1 cellular context compared by ENCODE assay signal in the genomic region with DNA sequence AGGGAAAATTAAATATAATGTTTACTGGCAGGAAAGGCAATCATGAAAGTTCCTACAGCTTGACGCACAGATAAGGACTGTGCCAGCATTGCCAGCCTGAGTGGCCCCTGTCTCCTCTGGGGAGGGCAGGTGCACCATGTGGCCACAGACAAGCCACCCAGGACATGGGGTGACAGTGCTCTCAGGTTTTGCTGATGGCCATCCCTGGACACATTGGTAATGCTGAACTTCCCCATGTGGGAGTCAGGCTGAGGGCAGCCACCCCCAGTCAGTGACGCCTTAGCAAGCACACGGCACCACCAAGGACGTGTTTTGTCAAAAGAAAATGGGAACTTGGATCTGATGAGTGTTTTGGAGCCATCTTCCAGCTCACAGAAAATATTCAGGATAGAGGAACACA.
TF ChIP-seq lines count a peak whose summit lies in the region.

No MANE protein-coding gene starts in this region.

TF ChIP-seq in H1, 55 proteins besides CTCF, POLR2A, EP300 and RAD21:
- TF ChIP-seq GTF2F1 (IDR thresholded peaks at IDR 0.05; ENCODE audit: borderline replicate concordance, low read depth, low read length) (no peak), CHD2 (IDR thresholded peaks at IDR 0.05; ENCODE audit: low read length) (no peak), HDAC6 (IDR thresholded peaks at IDR 0.05; ENCODE audit: low read depth, low read length) (no peak), EZH2 (IDR thresholded peaks at IDR 0.05; ENCODE audit: low read depth, low read length, severe bottlenecking) (no peak), NRF1 (IDR thresholded peaks at IDR 0.05; ENCODE audit: low read depth, low read length) (no peak), BRCA1 (IDR thresholded peaks at IDR 0.05; ENCODE audit: low read depth, low read length) (no peak), EGR1 (IDR thresholded peaks at IDR 0.05; ENCODE audit: borderline replicate concordance, low read depth, low read length) (no peak), SP1 (IDR thresholded peaks at IDR 0.05; ENCODE audit: low read depth, low read length) (no peak), KDM1A (IDR thresholded peaks at IDR 0.05; ENCODE audit: borderline replicate concordance, low read length) (no peak), SIN3A (conservative IDR thresholded peaks at IDR 0.05 in 1 of 2, IDR thresholded peaks at IDR 0.05 in 1 of 2; ENCODE audit: low read depth in 1 of 2, low read length in 2 of 2) (no peak), CTBP2 (IDR thresholded peaks at IDR 0.05; ENCODE audit: borderline replicate concordance, insufficient read depth, insufficient read length, low read length) (no peak)
- TF ChIP-seq, protein P1, sequence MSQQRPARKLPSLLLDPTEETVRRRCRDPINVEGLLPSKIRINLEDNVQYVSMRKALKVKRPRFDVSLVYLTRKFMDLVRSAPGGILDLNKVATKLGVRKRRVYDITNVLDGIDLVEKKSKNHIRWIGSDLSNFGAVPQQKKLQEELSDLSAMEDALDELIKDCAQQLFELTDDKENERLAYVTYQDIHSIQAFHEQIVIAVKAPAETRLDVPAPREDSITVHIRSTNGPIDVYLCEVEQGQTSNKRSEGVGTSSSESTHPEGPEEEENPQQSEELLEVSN (IDR thresholded peaks at IDR 0.05): no peak
- TF ChIP-seq, protein P2, sequence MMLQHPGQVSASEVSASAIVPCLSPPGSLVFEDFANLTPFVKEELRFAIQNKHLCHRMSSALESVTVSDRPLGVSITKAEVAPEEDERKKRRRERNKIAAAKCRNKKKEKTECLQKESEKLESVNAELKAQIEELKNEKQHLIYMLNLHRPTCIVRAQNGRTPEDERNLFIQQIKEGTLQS (IDR thresholded peaks at IDR 0.05; ENCODE audit: insufficient read depth, low read depth, low read length): no peak
- TF ChIP-seq, protein P3, sequence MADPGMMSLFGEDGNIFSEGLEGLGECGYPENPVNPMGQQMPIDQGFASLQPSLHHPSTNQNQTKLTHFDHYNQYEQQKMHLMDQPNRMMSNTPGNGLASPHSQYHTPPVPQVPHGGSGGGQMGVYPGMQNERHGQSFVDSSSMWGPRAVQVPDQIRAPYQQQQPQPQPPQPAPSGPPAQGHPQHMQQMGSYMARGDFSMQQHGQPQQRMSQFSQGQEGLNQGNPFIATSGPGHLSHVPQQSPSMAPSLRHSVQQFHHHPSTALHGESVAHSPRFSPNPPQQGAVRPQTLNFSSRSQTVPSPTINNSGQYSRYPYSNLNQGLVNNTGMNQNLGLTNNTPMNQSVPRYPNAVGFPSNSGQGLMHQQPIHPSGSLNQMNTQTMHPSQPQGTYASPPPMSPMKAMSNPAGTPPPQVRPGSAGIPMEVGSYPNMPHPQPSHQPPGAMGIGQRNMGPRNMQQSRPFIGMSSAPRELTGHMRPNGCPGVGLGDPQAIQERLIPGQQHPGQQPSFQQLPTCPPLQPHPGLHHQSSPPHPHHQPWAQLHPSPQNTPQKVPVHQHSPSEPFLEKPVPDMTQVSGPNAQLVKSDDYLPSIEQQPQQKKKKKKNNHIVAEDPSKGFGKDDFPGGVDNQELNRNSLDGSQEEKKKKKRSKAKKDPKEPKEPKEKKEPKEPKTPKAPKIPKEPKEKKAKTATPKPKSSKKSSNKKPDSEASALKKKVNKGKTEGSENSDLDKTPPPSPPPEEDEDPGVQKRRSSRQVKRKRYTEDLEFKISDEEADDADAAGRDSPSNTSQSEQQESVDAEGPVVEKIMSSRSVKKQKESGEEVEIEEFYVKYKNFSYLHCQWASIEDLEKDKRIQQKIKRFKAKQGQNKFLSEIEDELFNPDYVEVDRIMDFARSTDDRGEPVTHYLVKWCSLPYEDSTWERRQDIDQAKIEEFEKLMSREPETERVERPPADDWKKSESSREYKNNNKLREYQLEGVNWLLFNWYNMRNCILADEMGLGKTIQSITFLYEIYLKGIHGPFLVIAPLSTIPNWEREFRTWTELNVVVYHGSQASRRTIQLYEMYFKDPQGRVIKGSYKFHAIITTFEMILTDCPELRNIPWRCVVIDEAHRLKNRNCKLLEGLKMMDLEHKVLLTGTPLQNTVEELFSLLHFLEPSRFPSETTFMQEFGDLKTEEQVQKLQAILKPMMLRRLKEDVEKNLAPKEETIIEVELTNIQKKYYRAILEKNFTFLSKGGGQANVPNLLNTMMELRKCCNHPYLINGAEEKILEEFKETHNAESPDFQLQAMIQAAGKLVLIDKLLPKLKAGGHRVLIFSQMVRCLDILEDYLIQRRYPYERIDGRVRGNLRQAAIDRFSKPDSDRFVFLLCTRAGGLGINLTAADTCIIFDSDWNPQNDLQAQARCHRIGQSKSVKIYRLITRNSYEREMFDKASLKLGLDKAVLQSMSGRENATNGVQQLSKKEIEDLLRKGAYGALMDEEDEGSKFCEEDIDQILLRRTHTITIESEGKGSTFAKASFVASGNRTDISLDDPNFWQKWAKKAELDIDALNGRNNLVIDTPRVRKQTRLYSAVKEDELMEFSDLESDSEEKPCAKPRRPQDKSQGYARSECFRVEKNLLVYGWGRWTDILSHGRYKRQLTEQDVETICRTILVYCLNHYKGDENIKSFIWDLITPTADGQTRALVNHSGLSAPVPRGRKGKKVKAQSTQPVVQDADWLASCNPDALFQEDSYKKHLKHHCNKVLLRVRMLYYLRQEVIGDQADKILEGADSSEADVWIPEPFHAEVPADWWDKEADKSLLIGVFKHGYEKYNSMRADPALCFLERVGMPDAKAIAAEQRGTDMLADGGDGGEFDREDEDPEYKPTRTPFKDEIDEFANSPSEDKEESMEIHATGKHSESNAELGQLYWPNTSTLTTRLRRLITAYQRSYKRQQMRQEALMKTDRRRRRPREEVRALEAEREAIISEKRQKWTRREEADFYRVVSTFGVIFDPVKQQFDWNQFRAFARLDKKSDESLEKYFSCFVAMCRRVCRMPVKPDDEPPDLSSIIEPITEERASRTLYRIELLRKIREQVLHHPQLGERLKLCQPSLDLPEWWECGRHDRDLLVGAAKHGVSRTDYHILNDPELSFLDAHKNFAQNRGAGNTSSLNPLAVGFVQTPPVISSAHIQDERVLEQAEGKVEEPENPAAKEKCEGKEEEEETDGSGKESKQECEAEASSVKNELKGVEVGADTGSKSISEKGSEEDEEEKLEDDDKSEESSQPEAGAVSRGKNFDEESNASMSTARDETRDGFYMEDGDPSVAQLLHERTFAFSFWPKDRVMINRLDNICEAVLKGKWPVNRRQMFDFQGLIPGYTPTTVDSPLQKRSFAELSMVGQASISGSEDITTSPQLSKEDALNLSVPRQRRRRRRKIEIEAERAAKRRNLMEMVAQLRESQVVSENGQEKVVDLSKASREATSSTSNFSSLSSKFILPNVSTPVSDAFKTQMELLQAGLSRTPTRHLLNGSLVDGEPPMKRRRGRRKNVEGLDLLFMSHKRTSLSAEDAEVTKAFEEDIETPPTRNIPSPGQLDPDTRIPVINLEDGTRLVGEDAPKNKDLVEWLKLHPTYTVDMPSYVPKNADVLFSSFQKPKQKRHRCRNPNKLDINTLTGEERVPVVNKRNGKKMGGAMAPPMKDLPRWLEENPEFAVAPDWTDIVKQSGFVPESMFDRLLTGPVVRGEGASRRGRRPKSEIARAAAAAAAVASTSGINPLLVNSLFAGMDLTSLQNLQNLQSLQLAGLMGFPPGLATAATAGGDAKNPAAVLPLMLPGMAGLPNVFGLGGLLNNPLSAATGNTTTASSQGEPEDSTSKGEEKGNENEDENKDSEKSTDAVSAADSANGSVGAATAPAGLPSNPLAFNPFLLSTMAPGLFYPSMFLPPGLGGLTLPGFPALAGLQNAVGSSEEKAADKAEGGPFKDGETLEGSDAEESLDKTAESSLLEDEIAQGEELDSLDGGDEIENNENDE (IDR thresholded peaks at IDR 0.05; ENCODE audit: insufficient replicate concordance, low read length): no peak
